26 cellular contexts compared by ENCODE assay signal in genomic region chr16:54099627-54100026, GRCh38.
DNase-seq lines count a peak whose midpoint lies in the region; ATAC-seq, FAIRE-seq and TF ChIP-seq lines count a peak whose summit lies in the region.
"Had no signal": no experiment of that assay in that cellular context is flagged by ENCODE, and none has a peak within 500 bp of the region (broad histone marks: within the 10 kb centered on the region; RNA-seq: fewer than 3 reads in every experiment).

No MANE protein-coding gene starts in this region.

- whole genome bisulfite sequencing in body of pancreas, 2 donors, result 36 to 44% methylated on average over 5 of the region's 5 CpGs
- WGBS in pancreas, 2 donors, result 44 to 51% methylated on average over 5 of the region's 5 CpGs

- TF ChIP-seq CTCF in body of pancreas (IDR thresholded peaks at IDR 0.05) (no peak), pancreas (IDR thresholded peaks at IDR 0.05) (no peak)

- intact Hi-C loops in body of pancreas (cut with DNase I) (no loop called here), pancreas (cut with DNase I) (no loop called here)

- H3K4me1 Mint-ChIP-seq in activated T-helper 17 cell treated with anti-CD3 and anti-CD28 coated beads, Interleukin-2, amount 50 U/mL, for 72 hours, result peaks cover 6% of the 10 kb centered on the region
- H3K4me1 Mint-ChIP-seq: CD14-positive monocyte; CD4-positive, alpha-beta memory T cell had no signal

- peaks cover 15% of the 10 kb centered on the region for H3K36me3 Mint-ChIP-seq in activated T-helper 17 cell treated with anti-CD3 and anti-CD28 coated beads, Interleukin-2, amount 50 U/mL, for 72 hours (ENCODE audit: low read depth)

- no peak for TF ChIP-seq POLR2A in body of pancreas (IDR thresholded peaks at IDR 0.05)

- H3K36me3 ChIP-seq in body of pancreas (replicated peaks in 1 of 2; ENCODE audit: insufficient read depth in 1 of 2, low read depth in 2 of 2) (no peaks in the 10 kb centered on the region), pancreas (no peaks in the 10 kb centered on the region)
- H3K36me3 ChIP-seq: BE2C, BLaER1 had no signal

- FAIRE-seq in pancreas (lab: Jason Lieb, UNC), result no peak
- FAIRE-seq: A204.1, G401.6, GM12891, GM19239 had no signal

- H3K27me3 Mint-ChIP-seq in activated T-helper 17 cell treated with anti-CD3 and anti-CD28 coated beads, Interleukin-2, amount 50 U/mL, for 72 hours, result no peaks in the 10 kb centered on the region
- H3K27me3 Mint-ChIP-seq: CD4-positive, alpha-beta memory T cell; CD4-positive, CD25-positive, alpha-beta regulatory T cell; CD8-positive, alpha-beta memory T cell had no signal

- no peak overlapping the region for H3K27ac Mint-ChIP-seq in activated T-helper 17 cell treated with anti-CD3 and anti-CD28 coated beads, Interleukin-2, amount 50 U/mL, for 72 hours
- H3K27ac Mint-ChIP-seq: CD14-positive monocyte; CD4-positive, alpha-beta memory T cell; CD4-positive, CD25-positive, alpha-beta regulatory T cell had no signal

- H3K4me3 ChIP-seq in body of pancreas, result no peak overlapping the region
- no peak overlapping the region for H3K4me3 ChIP-seq in pancreas
- H3K4me3 ChIP-seq: BLaER1 had no signal

- H3K27me3 ChIP-seq in body of pancreas (no peaks in the 10 kb centered on the region), pancreas (no peaks in the 10 kb centered on the region)
- H3K27me3 ChIP-seq: BE2C, BLaER1 had no signal

- H3K27ac ChIP-seq in body of pancreas (peak overlapping the region; percentile 35 to 53 (median 40)), pancreas (peak overlapping the region in 2 of 4 donors; percentile 4 to 33)
- H3K27ac ChIP-seq: BLaER1 had no signal

- H3K9me3 ChIP-seq in body of pancreas, result no peaks in the 10 kb centered on the region
- no peaks in the 10 kb centered on the region for H3K9me3 ChIP-seq in pancreas
- H3K9me3 ChIP-seq: BE2C had no signal

- peak; percentile 73 to 87 (median 77) for DNase-seq in body of pancreas
- peak; percentile 5 for DNase-seq in cerebellum (ENCODE audit: low spot score)
- peak; percentile 63 to 82 (median 74) for DNase-seq in pancreas
- DNase-seq in NCI-H1105 (lab: John Stamatoyannopoulos, UW), result no peak
- DNase-seq: 8988T; ACHN; BE2C; CD4-positive, alpha-beta memory T cell; CD4-positive, CD25-positive, alpha-beta regulatory T cell; CD8-positive, alpha-beta memory T cell; COR-L47; DMS 273 treated with DMSO at 0.1 percent for 48 hours; DMS153; DMS53; DMS79; DND-41; EL; GF-D8 had no signal

- ATAC-seq in body of pancreas (peak; percentile 88), pancreas (peak; percentile 92 to 98 (median 95)), HG02973 (IDR thresholded peaks at IDR 0.05; ENCODE audit: unreplicated experiment) (no peak)
- ATAC-seq in activated T-helper 17 cell treated with anti-CD3 and anti-CD28 coated beads, Interleukin-2, amount 50 U/mL, for 72 hours (replicated peaks), result no peak

- no peaks in the 10 kb centered on the region for H3K9me3 Mint-ChIP-seq in activated T-helper 17 cell treated with anti-CD3 and anti-CD28 coated beads, Interleukin-2, amount 50 U/mL, for 72 hours

- H3K4me1 ChIP-seq in body of pancreas, result peaks cover 26% of the 10 kb centered on the region
- peaks cover 0 to 12% (median 6%) of the 10 kb centered on the region in 3 donors for H3K4me1 ChIP-seq in pancreas

- no peak overlapping the region for H3K4me3 Mint-ChIP-seq in activated T-helper 17 cell treated with anti-CD3 and anti-CD28 coated beads, Interleukin-2, amount 50 U/mL, for 72 hours
- H3K4me3 Mint-ChIP-seq: CD14-positive monocyte; CD4-positive, alpha-beta memory T cell; CD4-positive, CD25-positive, alpha-beta regulatory T cell; CD8-positive, alpha-beta memory T cell had no signal

Comparison
In these comparisons a context has a peak if more than half of its experiments do, and no peak if none do; other contexts are left out.
1. ATAC-seq: peak in body of pancreas (single experiment) and pancreas (4 of 4); none in HG02973 (single experiment) and activated T-helper 17 cell treated with anti-CD3 and anti-CD28 coated beads, Interleukin-2, amount 50 U/mL, for 72 hours (single experiment).